In the genomic region with DNA sequence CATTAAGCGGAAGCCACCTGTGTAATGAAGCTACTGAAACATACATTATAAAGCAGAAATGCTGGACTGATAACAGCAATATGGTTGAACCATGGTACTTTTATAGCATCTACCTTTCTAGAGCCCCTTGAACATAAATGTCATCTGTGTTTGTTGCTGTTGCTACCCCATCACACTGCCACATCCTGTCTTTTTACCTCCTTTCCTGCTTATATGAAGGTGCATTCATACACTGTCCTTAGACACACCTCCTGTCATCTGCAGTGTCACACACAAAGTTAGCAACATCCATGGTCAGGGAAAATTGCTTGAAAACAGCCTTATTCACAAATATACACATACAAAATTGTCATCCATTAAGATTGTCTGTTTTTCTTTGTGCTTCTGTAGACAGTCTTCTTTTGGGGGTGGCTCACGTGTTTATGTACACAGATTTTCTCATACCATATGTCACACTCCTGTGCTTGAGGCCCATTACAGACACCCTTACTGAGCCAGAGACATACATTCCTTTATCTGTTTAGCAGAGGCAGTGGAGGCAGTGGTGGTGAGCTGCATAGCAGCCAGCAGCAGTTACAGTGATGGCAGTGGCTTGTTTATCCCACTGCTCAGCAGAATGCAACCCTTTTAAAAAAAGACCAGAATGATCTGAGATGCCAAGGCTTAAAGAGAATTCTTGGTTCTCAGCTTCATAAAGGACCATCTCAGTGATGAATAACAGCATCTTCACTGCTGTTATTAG, we compare ENCODE assay signal across 18 cellular contexts. TPM values are rescaled to one million over a fixed set of nuclear protein-coding genes. Genes with fewer than 3 reads are reported as not detected.
"Had no signal": no experiment of that assay in that cellular context is flagged by ENCODE, and none has a peak within 500 bp of the region (broad histone marks: within the 10 kb centered on the region; RNA-seq: fewer than 3 reads in every experiment).

No MANE protein-coding gene starts in this region.

- H3K27me3 Mint-ChIP-seq: activated T-helper 17 cell treated with anti-CD3 and anti-CD28 coated beads, Interleukin-2, amount 50 U/mL, for 72 hours; dendritic cell treated with granulocyte-macrophage colony-stimulating factor and Interleukin-4, amounts not matched to agents 40 ng/mL and 50 ng/mL, for 4 days; T-helper 17 cell had no signal

- H3K4me3 Mint-ChIP-seq: activated T-helper 17 cell treated with anti-CD3 and anti-CD28 coated beads, Interleukin-2, amount 50 U/mL, for 72 hours; dendritic cell treated with granulocyte-macrophage colony-stimulating factor and Interleukin-4, amounts not matched to agents 40 ng/mL and 50 ng/mL, for 4 days; T-helper 17 cell had no signal

- H3K9me3 ChIP-seq: tibial nerve, vagina had no signal

- H3K4me1 ChIP-seq: parathyroid adenoma, vagina had no signal

- ATAC-seq: activated T-helper 17 cell treated with anti-CD3 and anti-CD28 coated beads, Interleukin-2, amount 50 U/mL, for 72 hours; T-helper 17 cell had no signal

- H3K9ac ChIP-seq: parathyroid adenoma had no signal

- H3K9me3 Mint-ChIP-seq: activated T-helper 17 cell treated with anti-CD3 and anti-CD28 coated beads, Interleukin-2, amount 50 U/mL, for 72 hours; dendritic cell treated with granulocyte-macrophage colony-stimulating factor and Interleukin-4, amounts not matched to agents 40 ng/mL and 50 ng/mL, for 4 days had no signal

- H3K27ac ChIP-seq: brain microvascular endothelial cell, parathyroid adenoma, tibial nerve, vagina had no signal

- H3K36me3 ChIP-seq: brain microvascular endothelial cell, vagina had no signal

- H2AFZ ChIP-seq: parathyroid adenoma had no signal

- H3K27me3 ChIP-seq: brain microvascular endothelial cell, tibial nerve, vagina had no signal

- DNase-seq: activated CD4-positive, CD25-positive, alpha-beta regulatory T cell; activated naive CD4-positive, alpha-beta T cell treated with anti-CD3 and anti-CD28 coated beads, Interleukin-2, amount 50 U/mL, for 16 hours; brain microvascular endothelial cell; cerebellar nuclear complex; erythroblast; hypothalamus; kidney glomerular epithelial cell; retina; stimulated activated CD4-positive, alpha-beta T cell treated with anti-CD3 and anti-CD28 coated beads, Interleukin-15, amount 100 ng/mL, for 24 hours; stimulated activated CD4-positive, alpha-beta T cell treated with anti-CD3 and anti-CD28 coated beads, Interleukin-4, amount 100 ng/mL, for 4 hours; T-helper 17 cell had no signal

- H3K27ac Mint-ChIP-seq: dendritic cell treated with granulocyte-macrophage colony-stimulating factor and Interleukin-4, amounts not matched to agents 40 ng/mL and 50 ng/mL, for 4 days; T-helper 17 cell had no signal

- H3K4me3 ChIP-seq: tibial nerve, vagina had no signal

RNA-seq across cellular contexts. Expression of gene KIAA0319, which starts 47.0 kb away (rescaled TPM):
- total RNA-seq: glomerular endothelial cell, skeletal muscle tissue had no signal
